ENCODE assay signal across 13 cellular contexts in genomic region chr6:11586574-11586973, GRCh38. TPM values are rescaled to one million over a fixed set of nuclear protein-coding genes. Genes with fewer than 3 reads are reported as not detected.
DNase-seq lines count a peak whose midpoint lies in the region; ATAC-seq, FAIRE-seq and TF ChIP-seq lines count a peak whose summit lies in the region.
"Had no signal": no experiment of that assay in that cellular context is flagged by ENCODE, and none has a peak within 500 bp of the region (broad histone marks: within the 10 kb centered on the region; RNA-seq: fewer than 3 reads in every experiment).

No MANE protein-coding gene starts in this region.

- no peaks in the 10 kb centered on the region for H3K9me3 ChIP-seq in fibroblast of lung (ENCODE audit: control insufficient read depth, insufficient read depth, low read depth, low read length)
- H3K9me3 ChIP-seq: tibial nerve had no signal

- TF ChIP-seq CTCF in fibroblast of lung (conservative IDR thresholded peaks at IDR 0.05 in 1 of 2, IDR thresholded peaks at IDR 0.05 in 1 of 2; ENCODE audit: low read depth in 1 of 2, low read length in 2 of 2) (no peak), omental fat pad (IDR thresholded peaks at IDR 0.05) (no peak)

- POLR2A ChIA-PET in activated CD4-positive, alpha-beta memory T cell treated with anti-CD3 and anti-CD28 coated beads for 36 hours (lab: Charles Lee) = no interaction called here

- no peak for FAIRE-seq in RCC 7860 (lab: Jason Lieb, UNC)
- FAIRE-seq: G401.6 had no signal

- peak overlapping the region; percentile 61 for H3K4me2 ChIP-seq in fibroblast of lung (ENCODE audit: extremely low read depth, insufficient read depth, low read length)
- H3K4me2 ChIP-seq: KMS-11 had no signal

- H3K4me1 ChIP-seq in fibroblast of lung (ENCODE audit: control insufficient read depth, extremely low read depth, insufficient read depth, low read length) = peaks cover 29% of the 10 kb centered on the region

- CTCF ChIA-PET in activated CD4-positive, alpha-beta memory T cell treated with anti-CD3 and anti-CD28 coated beads for 36 hours (lab: Charles Lee) = interaction anchor here (0.6 to 1.0 kb wide), 3 partner anchors 11 to 1940 kb away, joined by 3 read pairs; no protein-coding TSS in a partner anchor

- intact Hi-C loops in activated CD4-positive, alpha-beta memory T cell treated with anti-CD3 and anti-CD28 coated beads for 36 hours (cut with micrococcal nuclease) = loop anchor here (5.0 kb wide), 1 partner anchor 1021 kb away; no protein-coding TSS in a partner anchor

- ATAC-seq in omental fat pad (ENCODE audit: low FRiP score) (peak; percentile 54), HG02870 (IDR thresholded peaks at IDR 0.05; ENCODE audit: unreplicated experiment) (no peak), HG02588 (IDR thresholded peaks at IDR 0.05; ENCODE audit: unreplicated experiment) (no peak)

- no peak overlapping the region for H3K4me3 ChIP-seq in fibroblast of lung (replicated peaks in 1 of 4; ENCODE audit: control extremely low read depth in 1 of 4, insufficient read depth in 1 of 4, low read depth in 3 of 4, low read length in 4 of 4)
- H3K4me3 ChIP-seq: tibial nerve had no signal

- no peaks in the 10 kb centered on the region for H3K79me2 ChIP-seq in fibroblast of lung (ENCODE audit: control insufficient read depth, insufficient read depth, low read length)

- H4K20me1 ChIP-seq in fibroblast of lung (ENCODE audit: control insufficient read depth, extremely low read depth, insufficient read depth, low read length) = no peaks in the 10 kb centered on the region

- peaks cover 9% of the 10 kb centered on the region for H3K27me3 Mint-ChIP-seq in activated CD4-positive, alpha-beta memory T cell treated with anti-CD3 and anti-CD28 coated beads for 36 hours
- H3K27me3 Mint-ChIP-seq in T-helper 2 cell treated with Interferon-gamma antibody and Interleukin-4, amounts not matched to agents 5 μg/mL and 100 μg/mL, for 36 hours (ENCODE audit: low read depth) = peaks cover 5% of the 10 kb centered on the region

- H3K27ac ChIP-seq in fibroblast of lung (ENCODE audit: insufficient read depth, low read length) = peak overlapping the region; percentile 95
- H3K27ac ChIP-seq: KMS-11, tibial nerve had no signal

- H3K36me3 ChIP-seq in fibroblast of lung (ENCODE audit: control insufficient read depth, insufficient read depth, low read length) = no peaks in the 10 kb centered on the region
- H3K36me3 ChIP-seq: tibial nerve had no signal

- H3K36me3 Mint-ChIP-seq in activated CD4-positive, alpha-beta memory T cell treated with anti-CD3 and anti-CD28 coated beads for 36 hours = no peaks in the 10 kb centered on the region
- H3K36me3 Mint-ChIP-seq in T-helper 2 cell treated with Interferon-gamma antibody and Interleukin-4, amounts not matched to agents 5 μg/mL and 100 μg/mL, for 36 hours (ENCODE audit: low read depth) = no peaks in the 10 kb centered on the region

- peak; percentile 52 for DNase-seq in DMS114 treated with DMSO at 0.1 percent for 48 hours (lab: John Stamatoyannopoulos, UW; ENCODE audit: unreplicated experiment)
- DNase-seq in RCC 7860 (ENCODE audit: low spot score) = peak; percentile 86
- peak; percentile 66 to 95 for DNase-seq in fibroblast of lung (ENCODE audit: low read depth in 2 of 2)
- DNase-seq in omental fat pad (ENCODE audit: low spot score) = no peak
- no peak for DNase-seq in activated CD4-positive, alpha-beta memory T cell treated with anti-CD3 and anti-CD28 coated beads for 36 hours
- no peak for DNase-seq in T-helper 2 cell treated with Interferon-gamma antibody and Interleukin-4, amounts not matched to agents 5 μg/mL and 100 μg/mL, for 36 hours (ENCODE audit: low spot score)
- DNase-seq: midbrain, NCI-H526 treated with DMSO at 0.1 percent for 48 hours had no signal

- peak overlapping the region; percentile 54 for H3K9ac ChIP-seq in fibroblast of lung (ENCODE audit: insufficient read depth, low read length)
- H3K9ac ChIP-seq: KMS-11 had no signal

- H2AFZ ChIP-seq in fibroblast of lung (ENCODE audit: low read length) = peak overlapping the region; percentile 15

- no peak overlapping the region for H3K4me3 Mint-ChIP-seq in activated CD4-positive, alpha-beta memory T cell treated with anti-CD3 and anti-CD28 coated beads for 36 hours
- H3K4me3 Mint-ChIP-seq in T-helper 2 cell treated with Interferon-gamma antibody and Interleukin-4, amounts not matched to agents 5 μg/mL and 100 μg/mL, for 36 hours = no peak overlapping the region

- no peaks in the 10 kb centered on the region for H3K4me1 Mint-ChIP-seq in activated CD4-positive, alpha-beta memory T cell treated with anti-CD3 and anti-CD28 coated beads for 36 hours (ENCODE audit: low read depth)
- H3K4me1 Mint-ChIP-seq in T-helper 2 cell treated with Interferon-gamma antibody and Interleukin-4, amounts not matched to agents 5 μg/mL and 100 μg/mL, for 36 hours (ENCODE audit: low read depth) = no peaks in the 10 kb centered on the region

- H3K27me3 ChIP-seq in fibroblast of lung (ENCODE audit: control insufficient read depth, insufficient read depth, low read length) = no peaks in the 10 kb centered on the region
- H3K27me3 ChIP-seq: tibial nerve had no signal

- H3K9me3 Mint-ChIP-seq in activated CD4-positive, alpha-beta memory T cell treated with anti-CD3 and anti-CD28 coated beads for 36 hours = no peaks in the 10 kb centered on the region
- no peaks in the 10 kb centered on the region for H3K9me3 Mint-ChIP-seq in T-helper 2 cell treated with Interferon-gamma antibody and Interleukin-4, amounts not matched to agents 5 μg/mL and 100 μg/mL, for 36 hours

- H3K27ac Mint-ChIP-seq in activated CD4-positive, alpha-beta memory T cell treated with anti-CD3 and anti-CD28 coated beads for 36 hours = no peak overlapping the region
- H3K27ac Mint-ChIP-seq in T-helper 2 cell treated with Interferon-gamma antibody and Interleukin-4, amounts not matched to agents 5 μg/mL and 100 μg/mL, for 36 hours = no peak overlapping the region

RNA-seq across cellular contexts. Expression of gene TMEM170B, which starts 49.0 kb away (rescaled TPM):
- total RNA-seq in fibroblast of lung = 3.6 and 4.5 TPM in 2 replicates
- polyA plus RNA-seq in fibroblast of lung = 1.2 and 1.5 TPM in 2 replicates
- polyA plus RNA-seq in fibroblast of lung (2012) = 1.1 TPM in 2 replicates
- polyA minus RNA-seq in fibroblast of lung (ENCODE audit: low replicate concordance) = 0.48 and 0.67 TPM in 2 replicates
- total RNA-seq in omental fat pad = 10 to 100 TPM in 1 of 4 donors, 1 to 10 TPM in 3; 7.0 to 11.9 (median 8.8) TPM
- 1 to 10 TPM in 1 of 2 experiments, under 1 TPM in 1; 0.83 to 1.1 TPM for total RNA-seq in activated CD4-positive, alpha-beta memory T cell treated with anti-CD3 and anti-CD28 coated beads for 36 hours

Comparison
In these comparisons a context has a peak if more than half of its experiments do, and no peak if none do; other contexts are left out.
1. DNase-seq: peak in DMS114 treated with DMSO at 0.1 percent for 48 hours (single experiment), RCC 7860 (single experiment) and fibroblast of lung (2 of 2); none in omental fat pad (single experiment), activated CD4-positive, alpha-beta memory T cell treated with anti-CD3 and anti-CD28 coated beads for 36 hours (single experiment) and T-helper 2 cell treated with Interferon-gamma antibody and Interleukin-4, amounts not matched to agents 5 μg/mL and 100 μg/mL, for 36 hours (single experiment).